Comparison of ENCODE assay signal across 8 cellular contexts in genomic region chr9:112486221-112487007, GRCh38. TPM values are rescaled to one million over a fixed set of nuclear protein-coding genes. Genes with fewer than 3 reads are reported as not detected.
DNase-seq lines count a peak whose midpoint lies in the region; ATAC-seq lines count a peak whose summit lies in the region.

Gene KIAA1958, plus strand, starts transcription at chr9:112486827. Its CDS starts 87,254 bp downstream, at chr9:112574081.

- H3K4me1 ChIP-seq in esophagus (ENCODE audit: control insufficient read depth in 2 of 2, insufficient read depth in 2 of 2, low read length in 1 of 2): no peaks in the 10 kb centered on the region
- H3K4me1 ChIP-seq in muscle layer of colon (ENCODE audit: insufficient read depth, low read length): peaks cover 5% of the 10 kb centered on the region

- in situ Hi-C loops in Caki2 (cut with HindIII; ENCODE audit: low pct_unique_long_range_greater_than_20kb, low sequenced_read_pairs): no loop called here

- DNase-seq in Caki2 (ENCODE audit: low read depth): peak; percentile 63
- DNase-seq in HS-27A (ENCODE audit: low read depth): peak; percentile 42
- peak; percentile 51 for DNase-seq in NOMO-1 treated with dmso at 0.1 percent for 144 hours (lab: John Stamatoyannopoulos, UW; ENCODE audit: unreplicated experiment)
- peak; percentile 78 for DNase-seq in activated T-cell treated with anti-CD3 and anti-CD28 coated beads for 24 hours (ENCODE audit: low read depth)
- DNase-seq in stimulated activated CD8-positive, alpha-beta memory T cell treated with anti-CD3 and anti-CD28 coated beads, Interleukin-7, amount 100 ng/mL, for 24 hours (ENCODE audit: low read depth): peak; percentile 73

- peak within 1 kb of the TSS; percentile 75 to 79 for H3K4me3 ChIP-seq in esophagus (ENCODE audit: low read depth in 1 of 2, low read length in 2 of 2)
- H3K4me3 ChIP-seq in muscle layer of colon (ENCODE audit: low read depth in 1 of 2, low read length in 2 of 2): peak within 1 kb of the TSS; percentile 70 to 79

- H3K9me3 ChIP-seq in esophagus (ENCODE audit: control insufficient read depth in 2 of 2, insufficient read depth in 1 of 2, low read depth in 1 of 2, low read length in 1 of 2): no peaks in the 10 kb centered on the region
- no peaks in the 10 kb centered on the region for H3K9me3 ChIP-seq in muscle layer of colon (ENCODE audit: low read length)

- H3K27ac ChIP-seq in esophagus (ENCODE audit: low read depth in 2 of 2, low read length in 1 of 2) (peak within 1 kb of the TSS; percentile 51 to 62), muscle layer of colon (ENCODE audit: low read depth, low read length) (peak within 1 kb of the TSS; percentile 56)

- peak within 1 kb of the TSS; percentile 5 for H3K9ac ChIP-seq in muscle layer of colon (ENCODE audit: low read length)

- ATAC-seq in GM19468 (IDR thresholded peaks at IDR 0.05; ENCODE audit: extremely low read depth, unreplicated experiment): peak; percentile 87

- no peaks in the 10 kb centered on the region for H3K36me3 ChIP-seq in esophagus (ENCODE audit: control insufficient read depth in 2 of 2, insufficient read depth in 2 of 2, low read length in 1 of 2)
- no peaks in the 10 kb centered on the region for H3K36me3 ChIP-seq in muscle layer of colon (ENCODE audit: insufficient read depth, low read length)

- no peaks in the 10 kb centered on the region for H3K27me3 ChIP-seq in esophagus (ENCODE audit: control insufficient read depth in 1 of 2, insufficient read depth in 2 of 2, low read length in 2 of 2)
- no peaks in the 10 kb centered on the region for H3K27me3 ChIP-seq in muscle layer of colon (ENCODE audit: control insufficient read depth in 1 of 2, insufficient read depth in 2 of 2, low read length in 2 of 2)

- 1% methylated on average over 55 to 93 of the region's 93 CpGs for WGBS in esophagus, 2 donors

RNA-seq across cellular contexts. Expression of gene KIAA1958, which starts in this region (rescaled TPM):
- total RNA-seq in Caki2 (2014; rRNA removed; shearing (Covaris generic); ENCODE audit: low replicate concordance): 6.9 and 7.0 TPM in 2 replicates
- under 1 TPM; 0.71 to 0.81 TPM for polyA plus RNA-seq in esophagus

Comparison
In these comparisons a context has a peak if more than half of its experiments do, and no peak if none do; other contexts are left out.
1. Peak in every context shown above with its lines: DNase-seq, ATAC-seq, H3K4me3 ChIP-seq and H3K27ac ChIP-seq.